ENCODE assay signal across 20 cellular contexts in the genomic region with DNA sequence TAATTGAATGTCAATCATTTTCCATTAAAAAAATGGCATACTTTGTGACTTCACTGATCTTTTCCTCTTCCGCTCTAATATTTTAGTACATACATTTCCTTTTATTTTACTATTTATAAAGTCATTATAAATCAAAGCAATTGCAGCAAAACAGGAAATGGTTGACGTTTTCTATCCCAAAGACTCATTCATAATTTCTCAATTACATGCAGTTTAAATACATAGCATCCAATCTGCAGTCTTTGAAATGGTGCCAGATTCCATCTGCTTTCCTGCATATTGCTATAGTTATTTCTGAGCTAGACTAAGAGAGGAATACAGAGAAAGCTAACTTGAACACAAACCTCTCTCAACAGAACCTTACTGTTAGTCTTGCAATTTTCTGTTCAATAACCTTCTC.
"Had no signal": no experiment of that assay in that cellular context is flagged by ENCODE, and none has a peak within 500 bp of the region (broad histone marks: within the 10 kb centered on the region; RNA-seq: fewer than 3 reads in every experiment).

No MANE protein-coding gene starts in this region.

- H3K9me3 Mint-ChIP-seq: memory B cell; stimulated activated effector memory CD8-positive, alpha-beta T cell treated with anti-CD3 and anti-CD28 coated beads, Interleukin-12 subunit alpha, Interleukin-12 subunit beta, amount 100 ng/mL, for 72 hours had no signal

- H3K4me1 Mint-ChIP-seq: memory B cell; natural killer cell; stimulated activated effector memory CD8-positive, alpha-beta T cell treated with anti-CD3 and anti-CD28 coated beads, Interleukin-12 subunit alpha, Interleukin-12 subunit beta, amount 100 ng/mL, for 72 hours had no signal

- H3K27ac Mint-ChIP-seq: effector memory CD8-positive, alpha-beta T cell; memory B cell; natural killer cell; stimulated activated effector memory CD8-positive, alpha-beta T cell treated with anti-CD3 and anti-CD28 coated beads, Interleukin-12 subunit alpha, Interleukin-12 subunit beta, amount 100 ng/mL, for 72 hours had no signal

- H3K36me3 Mint-ChIP-seq: memory B cell; natural killer cell; stimulated activated effector memory CD8-positive, alpha-beta T cell treated with anti-CD3 and anti-CD28 coated beads, Interleukin-12 subunit alpha, Interleukin-12 subunit beta, amount 100 ng/mL, for 72 hours had no signal

- H3K4me3 Mint-ChIP-seq: effector memory CD8-positive, alpha-beta T cell; memory B cell; natural killer cell; stimulated activated effector memory CD8-positive, alpha-beta T cell treated with anti-CD3 and anti-CD28 coated beads, Interleukin-12 subunit alpha, Interleukin-12 subunit beta, amount 100 ng/mL, for 72 hours had no signal

- ATAC-seq: effector memory CD8-positive, alpha-beta T cell; left lobe of liver; natural killer cell; psoas muscle; right cardiac atrium; stimulated activated effector memory CD8-positive, alpha-beta T cell treated with anti-CD3 and anti-CD28 coated beads, Interleukin-12 subunit alpha, Interleukin-12 subunit beta, amount 100 ng/mL, for 72 hours had no signal

- DNase-seq: effector memory CD8-positive, alpha-beta T cell; erythroblast; esophagus squamous epithelium; head of caudate nucleus; natural killer cell; occipital lobe; ovary; posterior cingulate gyrus; psoas muscle; right cardiac atrium; sigmoid colon; stimulated activated CD4-positive, alpha-beta T cell treated with anti-CD3 and anti-CD28 coated beads, Interleukin-2, amount 100 ng/mL, for 24 hours; stimulated activated CD4-positive, alpha-beta T cell treated with anti-CD3 and anti-CD28 coated beads, Interleukin-4, amount 100 ng/mL, for 24 hours; stimulated activated naive CD4-positive, alpha-beta T cell treated with Interleukin-2 at 50 U/mL for 16 hours; stomach; thyroid gland; trophoblast cell had no signal

- H3K27me3 Mint-ChIP-seq: effector memory CD8-positive, alpha-beta T cell had no signal
